28 cellular contexts compared by ENCODE assay signal in the genomic region with DNA sequence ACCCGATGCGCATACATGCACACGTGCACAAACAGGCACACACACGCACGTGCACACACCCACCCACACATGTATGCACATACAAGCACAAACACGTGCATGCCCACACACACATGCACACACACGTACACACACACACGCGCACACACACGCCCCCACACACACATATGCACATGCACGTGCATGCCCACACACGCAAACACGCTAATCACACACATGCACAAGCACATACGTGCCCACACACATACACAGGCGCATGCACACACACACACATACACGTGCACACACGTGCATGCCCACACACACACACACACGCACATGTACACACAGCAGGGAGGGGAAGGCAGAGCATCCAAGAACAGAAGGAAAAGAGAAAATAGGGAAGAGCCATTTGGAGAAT. TPM values are rescaled to one million over a fixed set of nuclear protein-coding genes. Genes with fewer than 3 reads are reported as not detected.
"Had no signal": no experiment of that assay in that cellular context is flagged by ENCODE, and none has a peak within 500 bp of the region (broad histone marks: within the 10 kb centered on the region; RNA-seq: fewer than 3 reads in every experiment).

No MANE protein-coding gene starts in this region.

- H3K27ac Mint-ChIP-seq: mesothelial cell of epicardium; naive B cell; progenitor cell of endocrine pancreas; stimulated activated naive CD8-positive, alpha-beta T cell treated with anti-CD3 and anti-CD28 coated beads, Interleukin-15, amount 100 ng/mL, for 72 hours; type B pancreatic cell had no signal

- DNase-seq: dermis blood vessel endothelial cell; foreskin fibroblast; gastrocnemius medialis; heart left ventricle; kidney; mesenchymal stem cell; mucosa of descending colon; naive B cell; stimulated activated CD4-positive, alpha-beta T cell treated with anti-CD3 and anti-CD28 coated beads, Interleukin-12 subunit alpha, Interleukin-12 subunit beta, amount 100 ng/mL, for 4 hours; stimulated activated CD4-positive, alpha-beta T cell treated with anti-CD3 and anti-CD28 coated beads, Interleukin-1b, Interleukin-23, amount 100 ng/mL, for 48 hours; stimulated activated CD4-positive, alpha-beta T cell treated with anti-CD3 and anti-CD28 coated beads, Interleukin-4, amount 100 ng/mL, for 1 hour; stimulated activated CD8-positive, alpha-beta memory T cell treated with anti-CD3 and anti-CD28 coated beads, Interleukin-4, amount 100 ng/mL, for 48 hours; stimulated activated naive CD4-positive, alpha-beta T cell; stimulated activated naive CD8-positive, alpha-beta T cell treated with anti-CD3 and anti-CD28 coated beads, Interleukin-15, amount 100 ng/mL, for 72 hours had no signal

- H3K36me3 Mint-ChIP-seq: mesothelial cell of epicardium, type B pancreatic cell had no signal

- H3K4me3 Mint-ChIP-seq: mesothelial cell of epicardium; natural killer cell treated with Interleukin-12 subunit alpha and Interleukin-12 subunit beta and Interleukin-15 and Interleukin-18, amount 100 ng/mL, for 72 hours; neural crest cell; stimulated activated naive CD8-positive, alpha-beta T cell treated with anti-CD3 and anti-CD28 coated beads, Interleukin-15, amount 100 ng/mL, for 72 hours; type B pancreatic cell had no signal

- ATAC-seq: esophagus mucosa; gastrocnemius medialis; left lobe of liver; mucosa of descending colon; sciatic nerve; stimulated activated naive CD8-positive, alpha-beta T cell treated with anti-CD3 and anti-CD28 coated beads, Interleukin-15, amount 100 ng/mL, for 72 hours had no signal

- H3K4me1 Mint-ChIP-seq: mesothelial cell of epicardium; neural crest cell; stimulated activated naive CD8-positive, alpha-beta T cell treated with anti-CD3 and anti-CD28 coated beads, Interleukin-15, amount 100 ng/mL, for 72 hours had no signal

RNA-seq across cellular contexts. Expression of a gene that starts 26.8 kb away (rescaled TPM):
- total RNA-seq: dermis blood vessel endothelial cell; esophagus mucosa; gastrocnemius medialis; glomerular endothelial cell; hepatocyte; mucosa of descending colon; natural killer cell treated with Interleukin-12 subunit alpha and Interleukin-12 subunit beta and Interleukin-15 and Interleukin-18, amount 100 ng/mL, for 72 hours; osteoblast; smooth muscle cell; suprapubic skin had no signal
- polyA plus RNA-seq: urinary bladder had no signal
